In genomic region chr10:100208271-100208670, GRCh38 we compare ENCODE assay signal across 31 cellular contexts.
"Had no signal": no experiment of that assay in that cellular context is flagged by ENCODE, and none has a peak within 500 bp of the region (broad histone marks: within the 10 kb centered on the region; RNA-seq: fewer than 3 reads in every experiment).

No MANE protein-coding gene starts in this region.

- H3K27ac ChIP-seq: colonic mucosa, epithelial cell of prostate, gastrocnemius medialis, heart left ventricle, hepatocyte, psoas muscle, right lobe of liver, suprapubic skin, transverse colon, upper lobe of right lung, uterus had no signal

- H3K27me3 Mint-ChIP-seq: dendritic cell treated with granulocyte-macrophage colony-stimulating factor and Interleukin-4, amounts not matched to agents 40 ng/mL and 50 ng/mL, for 4 days; memory B cell; naive thymus-derived CD4-positive, alpha-beta T cell; stimulated activated naive CD8-positive, alpha-beta T cell treated with anti-CD3 and anti-CD28 coated beads, Interleukin-15, amount 100 ng/mL, for 72 hours had no signal

- H3K4me3 Mint-ChIP-seq: dendritic cell treated with granulocyte-macrophage colony-stimulating factor and Interleukin-4, amounts not matched to agents 40 ng/mL and 50 ng/mL, for 4 days; endodermal cell; memory B cell; naive thymus-derived CD4-positive, alpha-beta T cell; nephron progenitor cell; stimulated activated naive CD8-positive, alpha-beta T cell treated with anti-CD3 and anti-CD28 coated beads, Interleukin-15, amount 100 ng/mL, for 72 hours had no signal

- H3K9me3 ChIP-seq: colonic mucosa, gastrocnemius medialis, heart left ventricle, psoas muscle, right lobe of liver, suprapubic skin, transverse colon, upper lobe of right lung, uterus had no signal

- H3K9me3 Mint-ChIP-seq: dendritic cell treated with granulocyte-macrophage colony-stimulating factor and Interleukin-4, amounts not matched to agents 40 ng/mL and 50 ng/mL, for 4 days; endodermal cell; memory B cell; naive thymus-derived CD4-positive, alpha-beta T cell; nephron progenitor cell; stimulated activated naive CD8-positive, alpha-beta T cell treated with anti-CD3 and anti-CD28 coated beads, Interleukin-15, amount 100 ng/mL, for 72 hours had no signal

- ATAC-seq: esophagus mucosa; gastrocnemius medialis; heart left ventricle; left lobe of liver; naive thymus-derived CD4-positive, alpha-beta T cell; psoas muscle; right lobe of liver; stimulated activated naive CD8-positive, alpha-beta T cell treated with anti-CD3 and anti-CD28 coated beads, Interleukin-15, amount 100 ng/mL, for 72 hours; upper lobe of right lung had no signal

- H3K4me1 Mint-ChIP-seq: endodermal cell; memory B cell; nephron progenitor cell; stimulated activated naive CD8-positive, alpha-beta T cell treated with anti-CD3 and anti-CD28 coated beads, Interleukin-15, amount 100 ng/mL, for 72 hours had no signal

- H3K27me3 ChIP-seq: colonic mucosa, gastrocnemius medialis, heart left ventricle, hepatocyte, right lobe of liver, suprapubic skin, transverse colon, upper lobe of right lung, uterus had no signal

- H3K27ac Mint-ChIP-seq: dendritic cell treated with granulocyte-macrophage colony-stimulating factor and Interleukin-4, amounts not matched to agents 40 ng/mL and 50 ng/mL, for 4 days; endodermal cell; memory B cell; naive thymus-derived CD4-positive, alpha-beta T cell; nephron progenitor cell; stimulated activated naive CD8-positive, alpha-beta T cell treated with anti-CD3 and anti-CD28 coated beads, Interleukin-15, amount 100 ng/mL, for 72 hours had no signal

- DNase-seq: colonic mucosa; effector CD8-positive, alpha-beta T cell; endodermal cell; foreskin fibroblast; gastrocnemius medialis; heart left ventricle; midbrain; naive thymus-derived CD4-positive, alpha-beta T cell; nephron progenitor cell; nucleus accumbens; posterior cingulate gyrus; psoas muscle; retina; right lobe of liver; small intestine; stimulated activated CD4-positive, alpha-beta T cell treated with anti-CD3 and anti-CD28 coated beads, Interleukin-12 subunit alpha, Interleukin-12 subunit beta, amount 100 ng/mL, for 4 hours; stimulated activated CD4-positive, alpha-beta T cell treated with anti-CD3 and anti-CD28 coated beads, Interleukin-1b, Interleukin-23, amount 100 ng/mL, for 48 hours; stimulated activated CD4-positive, alpha-beta T cell treated with anti-CD3 and anti-CD28 coated beads, Interleukin-4, amount 100 ng/mL, for 1 hour; stimulated activated CD8-positive, alpha-beta memory T cell treated with anti-CD3 and anti-CD28 coated beads, Interleukin-4, amount 100 ng/mL, for 48 hours; stimulated activated naive CD4-positive, alpha-beta T cell; stimulated activated naive CD8-positive, alpha-beta T cell treated with anti-CD3 and anti-CD28 coated beads, Interleukin-15, amount 100 ng/mL, for 72 hours; transverse colon; upper lobe of right lung; uterus had no signal
